8 cellular contexts compared by ENCODE assay signal in the genomic region with DNA sequence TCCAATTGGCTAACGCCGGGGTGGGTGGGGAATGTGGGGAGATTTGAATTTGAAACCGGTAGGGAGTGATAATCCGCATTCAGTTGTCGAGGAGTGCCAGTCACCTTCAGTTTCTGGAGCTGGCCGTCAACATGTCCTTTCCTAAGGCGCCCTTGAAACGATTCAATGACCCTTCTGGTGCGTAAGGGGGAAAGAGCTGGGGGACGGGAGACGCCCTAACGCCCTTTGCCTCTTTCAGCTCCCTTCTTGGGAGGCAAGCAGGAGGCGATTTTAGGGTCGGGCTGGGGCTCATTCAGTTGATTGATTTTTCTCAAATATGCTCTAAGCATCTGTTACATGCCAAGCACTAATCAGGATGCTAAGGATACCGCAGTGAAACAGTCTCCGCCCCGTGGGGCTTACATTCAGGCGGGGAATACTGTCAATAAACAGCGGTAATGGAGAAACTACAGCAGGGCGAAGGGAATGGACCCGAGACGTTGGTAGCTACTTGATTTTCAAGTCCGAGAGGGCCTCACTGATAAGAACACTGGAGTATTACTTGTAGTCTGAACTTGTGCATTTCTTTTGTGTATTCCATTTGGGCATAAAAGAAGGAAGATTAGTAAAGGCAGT. TPM values are rescaled to one million over a fixed set of nuclear protein-coding genes. Genes with fewer than 3 reads are reported as not detected.
A peak's percentile ranks its signal among the peaks of the same experiment; 100 is the strongest.
DNase-seq lines count a peak whose midpoint lies in the region; ATAC-seq and TF ChIP-seq lines count a peak whose summit lies in the region.

TSS of gene HMMR (plus strand) at position 71 of the 615 bp plus-strand sequence. CDS start at position 132, 61 bp downstream.

- H3K9me3 ChIP-seq in H9 (ENCODE audit: control insufficient read depth, low read depth, low read length) (no peaks in the 10 kb centered on the region), neuronal stem cell (replicated peaks in 1 of 2; ENCODE audit: control insufficient read depth in 2 of 2, insufficient read depth in 1 of 2, low read depth in 1 of 2, low read length in 2 of 2) (peaks cover 0 to 3% of the 10 kb centered on the region in 2 donors)
- H3K9me3 ChIP-seq in effector memory CD4-positive, alpha-beta T cell (ENCODE audit: control insufficient read depth, low read length) = no peaks in the 10 kb centered on the region

- H3K36me3 Mint-ChIP-seq in H9 (ENCODE audit: insufficient read depth in 1 of 3, low read depth in 3 of 3) = peaks cover 22 to 43% (median 31%) of the 10 kb centered on the region in 3 experiments

- H3K79me1 ChIP-seq in H9 (ENCODE audit: insufficient read depth, low read depth, low read length, poor library complexity, severe bottlenecking) (peaks cover 9% of the 10 kb centered on the region), neuronal stem cell (ENCODE audit: low read depth, low read length) (no peaks in the 10 kb centered on the region)

- H3K4me2 ChIP-seq in H9 (ENCODE audit: insufficient read depth, insufficient read length, low read length) (peak within 1 kb of the TSS; percentile 93), neuronal stem cell (ENCODE audit: insufficient read depth, low read length, poor library complexity, severe bottlenecking) (peak within 1 kb of the TSS; percentile 81)

- no peak within 1 kb of the TSS for H4K91ac ChIP-seq in H9 (ENCODE audit: insufficient read length, low read depth, low read length)
- no peak within 1 kb of the TSS for H4K91ac ChIP-seq in neuronal stem cell (ENCODE audit: low read depth, low read length, poor library complexity)

- H3K23me2 ChIP-seq in H9 (ENCODE audit: insufficient read length, low read depth, low read length, poor library complexity, severe bottlenecking) = peaks cover 4% of the 10 kb centered on the region

- H3K27ac Mint-ChIP-seq in H9 = peak within 1 kb of the TSS; percentile 99 to 100 (median 100)

- no peak for ATAC-seq in GM21619 (IDR thresholded peaks at IDR 0.05; ENCODE audit: unreplicated experiment)

- peak within 1 kb of the TSS; percentile 93 to 99 for H3K4me3 Mint-ChIP-seq in H9

- H3K4me1 ChIP-seq in H9 (ENCODE audit: insufficient read depth, low read length) = no peaks in the 10 kb centered on the region
- H3K4me1 ChIP-seq in effector memory CD4-positive, alpha-beta T cell (ENCODE audit: control insufficient read depth, insufficient read depth, low read length, poor library complexity, severe bottlenecking) = peaks cover 16% of the 10 kb centered on the region
- H3K4me1 ChIP-seq in neuronal stem cell (ENCODE audit: control insufficient read depth in 2 of 2, insufficient read depth in 1 of 2, low read depth in 1 of 2, low read length in 2 of 2) = no peaks in the 10 kb centered on the region

- H3K14ac ChIP-seq in H9 (ENCODE audit: insufficient read depth, low read length) = peak within 1 kb of the TSS; percentile 86
- H3K14ac ChIP-seq in neuronal stem cell (ENCODE audit: low read length) = no peak within 1 kb of the TSS

- H2AK5ac ChIP-seq in H9 (ENCODE audit: insufficient read length, low read length) (no peak within 1 kb of the TSS), neuronal stem cell (ENCODE audit: low read depth, low read length) (peak within 1 kb of the TSS; percentile 6)

- H4K8ac ChIP-seq in H9 (replicated peaks; ENCODE audit: insufficient read length, low read depth, low read length) = no peak within 1 kb of the TSS
- peak within 1 kb of the TSS; percentile 92 for H4K8ac ChIP-seq in neuronal stem cell (ENCODE audit: low read depth, low read length)

- peaks cover 3% of the 10 kb centered on the region; the same call in 1 of the 2 replicates for H3K27me3 Mint-ChIP-seq in H9 (ENCODE audit: low read depth)

- no peak for TF ChIP-seq CTCF in H9 (conservative IDR thresholded peaks at IDR 0.05)

- H2AFZ ChIP-seq in H9 (ENCODE audit: low read length) (no peak within 1 kb of the TSS), neuronal stem cell (ENCODE audit: low read length) (peak within 1 kb of the TSS; percentile 83)

- peak within 1 kb of the TSS; percentile 79; the same call in 1 of the 2 replicates for H3K4ac ChIP-seq in H9 (ENCODE audit: low read depth, low read length)
- no peak within 1 kb of the TSS for H3K4ac ChIP-seq in neuronal stem cell (ENCODE audit: low read length)

- no CpG with 5 or more reads among the region's 23 CpGs for WGBS in H9 (ENCODE audit: extremely low coverage, insufficient read length, low lambda C conversion rate)
- no CpG with 5 or more reads among the region's 23 CpGs for whole genome bisulfite sequencing in neuronal stem cell (ENCODE audit: extremely low coverage in 2 of 2, insufficient read length in 2 of 2, insufficient replicate concordance in 1 of 2), 2 donors

- H3K9ac ChIP-seq in H9 (ENCODE audit: extremely low read depth, insufficient read length, low read length) = peak within 1 kb of the TSS; percentile 99
- H3K9ac ChIP-seq in neuronal stem cell (ENCODE audit: low read depth, low read length, poor library complexity) = peak within 1 kb of the TSS; percentile 87

- H3K9me3 Mint-ChIP-seq in H9 = no peaks in the 10 kb centered on the region

- H2BK5ac ChIP-seq in H9 (ENCODE audit: insufficient read length, low read length) = peak within 1 kb of the TSS; percentile 66
- peak within 1 kb of the TSS; percentile 95 for H2BK5ac ChIP-seq in neuronal stem cell (ENCODE audit: low read length)

- H3K27ac ChIP-seq in H9 (ENCODE audit: insufficient read length, low read depth, low read length) (peak within 1 kb of the TSS; percentile 98), neuronal stem cell (replicated peaks; ENCODE audit: low read length) (peak within 1 kb of the TSS; percentile 99)
- H3K27ac ChIP-seq in effector memory CD4-positive, alpha-beta T cell (ENCODE audit: insufficient read depth, low read length, poor library complexity, severe bottlenecking) = peak within 1 kb of the TSS; percentile 94

- H4K5ac ChIP-seq in H9 (ENCODE audit: insufficient read length, low read depth, low read length) = peak within 1 kb of the TSS; percentile 87

- H3K27me3 ChIP-seq in H9 (ENCODE audit: insufficient read depth, low read length) (no peaks in the 10 kb centered on the region; the same call in 1 of the 2 replicates), neuronal stem cell (ENCODE audit: control insufficient read depth in 3 of 3, insufficient read depth in 3 of 3, low read depth in 1 of 3, low read length in 3 of 3) (no peaks in the 10 kb centered on the region)
- H3K27me3 ChIP-seq in effector memory CD4-positive, alpha-beta T cell (replicated peaks; ENCODE audit: control insufficient read depth, insufficient read depth, low read length, poor library complexity, severe bottlenecking) = no peaks in the 10 kb centered on the region

- DNase-seq in DMS79 treated with DMSO at 0.1 percent for 48 hours (lab: John Stamatoyannopoulos, UW) = peak; percentile 25
- DNase-seq in H9 = no peak
- DNase-seq in RKO (ENCODE audit: low spot score) = peak; percentile 64
- DNase-seq in effector memory CD4-positive, alpha-beta T cell = no peak
- DNase-seq in neuronal stem cell (ENCODE audit: low spot score) = no peak
- no peak for DNase-seq in stimulated activated CD4-positive, alpha-beta T cell treated with anti-CD3 and anti-CD28 coated beads, Interleukin-4, amount 100 ng/mL, for 1 hour
- no peak for DNase-seq in DMS153 (lab: John Stamatoyannopoulos, UW)

- H2BK20ac ChIP-seq in H9 (ENCODE audit: low read depth, low read length, poor library complexity, severe bottlenecking) = no peak within 1 kb of the TSS

- no peaks in the 10 kb centered on the region for H4K20me1 ChIP-seq in H9 (ENCODE audit: control insufficient read depth, insufficient read depth, insufficient read length)

- peaks cover 11 to 23% of the 10 kb centered on the region in 2 experiments for H3K4me1 Mint-ChIP-seq in H9

- peak within 1 kb of the TSS; percentile 98 for H3K56ac ChIP-seq in H9 (ENCODE audit: insufficient read length, low read depth, low read length)

- H3K36me3 ChIP-seq in effector memory CD4-positive, alpha-beta T cell (ENCODE audit: control insufficient read depth, insufficient read depth, low read length) = no peaks in the 10 kb centered on the region
- peaks cover 5 to 40% of the 10 kb centered on the region in 2 donors for H3K36me3 ChIP-seq in neuronal stem cell (replicated peaks in 1 of 2; ENCODE audit: control insufficient read depth in 2 of 2, insufficient read depth in 2 of 2, low read length in 2 of 2)

- H2BK12ac ChIP-seq in H9 (ENCODE audit: insufficient read length, low read depth, low read length) (peak within 1 kb of the TSS; percentile 45), neuronal stem cell (ENCODE audit: low read length) (no peak within 1 kb of the TSS)

- no peaks in the 10 kb centered on the region; the same call in 1 of the 2 replicates for H3K79me2 ChIP-seq in H9 (ENCODE audit: insufficient read depth, low read length)

- H3K18ac ChIP-seq in H9 (ENCODE audit: insufficient read length, low read depth, low read length) (peak within 1 kb of the TSS; percentile 91), neuronal stem cell (ENCODE audit: low read length) (peak within 1 kb of the TSS; percentile 98)

- H2BK120ac ChIP-seq in H9 (ENCODE audit: low read depth, low read length, poor library complexity, severe bottlenecking) = no peak within 1 kb of the TSS
- H2BK120ac ChIP-seq in neuronal stem cell (ENCODE audit: low read depth, low read length) = no peak within 1 kb of the TSS

- peak within 1 kb of the TSS; percentile 37 for H3K23ac ChIP-seq in H9 (ENCODE audit: insufficient read length, low read depth, low read length)
- H3K23ac ChIP-seq in neuronal stem cell (ENCODE audit: low read depth, low read length, poor library complexity) = peak within 1 kb of the TSS; percentile 96

- H3T11ph ChIP-seq in H9 (ENCODE audit: low read length) = peak within 1 kb of the TSS; percentile 40

- peak within 1 kb of the TSS; percentile 76 for H3K4me3 ChIP-seq in effector memory CD4-positive, alpha-beta T cell (ENCODE audit: insufficient read depth, low read depth, low read length, poor library complexity, severe bottlenecking)
- peak within 1 kb of the TSS; percentile 72 to 95 for H3K4me3 ChIP-seq in neuronal stem cell (ENCODE audit: low read length in 2 of 2)

- H2BK15ac ChIP-seq in H9 (ENCODE audit: low read depth, low read length) (no peak within 1 kb of the TSS), neuronal stem cell (ENCODE audit: low read length) (no peak within 1 kb of the TSS)

RNA-seq across cellular contexts. Expression of gene HMMR, which starts in this region (rescaled TPM):
- total RNA-seq in H9 (2021) = 36.2 and 37.9 TPM in 2 replicates
- 82.4 TPM for polyA plus RNA-seq in neuronal stem cell (2013, experiment 1 of 2)
- 76.0 TPM for polyA plus RNA-seq in neuronal stem cell (2013, experiment 2 of 2)

Comparison
In these comparisons a context has a peak if more than half of its experiments do, and no peak if none do; other contexts are left out.
1. DNase-seq: peak in DMS79 treated with DMSO at 0.1 percent for 48 hours (single experiment) and RKO (single experiment); none in H9 (single experiment), effector memory CD4-positive, alpha-beta T cell (0 of 3), neuronal stem cell (single experiment), stimulated activated CD4-positive, alpha-beta T cell treated with anti-CD3 and anti-CD28 coated beads, Interleukin-4, amount 100 ng/mL, for 1 hour (single experiment) and DMS153 (single experiment).
2. Peak in every context shown above with its lines, with median percentiles within 50 percentile points of each other: H3K27ac ChIP-seq.